Comparison of ENCODE assay signal across 9 cellular contexts in the genomic region with DNA sequence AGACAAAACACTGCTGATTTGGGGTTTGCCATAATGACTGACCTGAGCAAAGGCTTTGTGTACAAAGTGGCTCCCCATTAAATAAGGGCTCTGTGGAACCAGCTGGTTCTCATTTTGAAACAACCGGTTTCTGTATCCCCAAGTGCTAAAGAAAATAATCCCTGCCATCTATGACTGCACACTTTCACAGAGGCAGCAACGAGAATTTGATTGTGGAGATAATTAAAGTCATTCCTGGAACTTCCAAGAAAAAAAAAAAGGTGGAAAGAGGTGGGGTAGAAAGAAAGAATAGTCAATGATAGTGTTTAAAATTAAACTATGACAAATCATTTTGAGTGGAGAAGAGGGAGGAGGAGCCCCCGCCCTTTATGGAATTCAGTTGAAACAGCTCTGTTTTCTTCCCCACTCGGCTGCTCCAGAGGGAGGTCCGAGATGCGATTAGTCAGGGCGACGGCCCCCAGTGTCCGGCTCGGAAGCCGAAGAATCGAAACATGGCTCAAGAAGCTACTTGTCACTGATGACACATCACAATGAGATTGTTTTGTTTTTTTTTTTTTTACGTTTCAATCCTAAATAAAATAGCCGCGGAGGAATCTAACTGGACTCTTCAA. TPM values are rescaled to one million over a fixed set of nuclear protein-coding genes. Genes with fewer than 3 reads are reported as not detected.
DNase-seq lines count a peak whose midpoint lies in the region; ATAC-seq and TF ChIP-seq lines count a peak whose summit lies in the region.
"Had no signal": no experiment of that assay in that cellular context is flagged by ENCODE, and none has a peak within 500 bp of the region (broad histone marks: within the 10 kb centered on the region; RNA-seq: fewer than 3 reads in every experiment).

No MANE protein-coding gene starts in this region.

- H3K79me1 ChIP-seq in mesendoderm (ENCODE audit: low read length), result no peaks in the 10 kb centered on the region

- H2BK120ac ChIP-seq in mesendoderm (ENCODE audit: low read depth, low read length), result no peak overlapping the region

- no peak overlapping the region for H4K8ac ChIP-seq in mesendoderm (ENCODE audit: low read depth, low read length)

- no peak overlapping the region for H2BK15ac ChIP-seq in mesendoderm (replicated peaks; ENCODE audit: low read depth)

- no peak overlapping the region for H3K23ac ChIP-seq in mesendoderm (ENCODE audit: low read length)

- H3K79me2 ChIP-seq in mesendoderm (ENCODE audit: control insufficient read depth, insufficient read depth, low read length), result no peaks in the 10 kb centered on the region

- H3K36me3 ChIP-seq in mesendoderm (ENCODE audit: control insufficient read depth, insufficient read depth, low read length) (no peaks in the 10 kb centered on the region), vagina (no peaks in the 10 kb centered on the region)

- H3K9me3 ChIP-seq in vagina, result no peaks in the 10 kb centered on the region

- no peak for TF ChIP-seq POLR2A in vagina (IDR thresholded peaks at IDR 0.05)

- H3K4ac ChIP-seq in mesendoderm (ENCODE audit: low read depth, low read length), result no peak overlapping the region

- no peak for ATAC-seq in GM18498 (IDR thresholded peaks at IDR 0.05; ENCODE audit: unreplicated experiment)
- ATAC-seq in GM21717 (IDR thresholded peaks at IDR 0.05; ENCODE audit: unreplicated experiment), result no peak
- ATAC-seq in HG03045 (IDR thresholded peaks at IDR 0.05; ENCODE audit: unreplicated experiment), result no peak
- ATAC-seq: Panc1 had no signal

- TF ChIP-seq CTCF in dorsolateral prefrontal cortex (IDR thresholded peaks at IDR 0.05 in 54 of 56, conservative IDR thresholded peaks at IDR 0.05 in 2 of 56; ENCODE audit: low read depth in 1 of 56, partially characterized antibody in 56 of 56), result no peak
- no peak for TF ChIP-seq CTCF in vagina (IDR thresholded peaks at IDR 0.05)

- H4K5ac ChIP-seq in mesendoderm (ENCODE audit: low read length), result no peak overlapping the region

- peak overlapping the region in 10 of 59 donors; percentile 7 to 63 (median 25) for H3K27ac ChIP-seq in dorsolateral prefrontal cortex
- no peak overlapping the region for H3K27ac ChIP-seq in mesendoderm (ENCODE audit: low read depth, low read length)
- peak overlapping the region; percentile 67 for H3K27ac ChIP-seq in vagina

- intact Hi-C loops in dorsolateral prefrontal cortex (cut with DNase I) (no loop called here), vagina (cut with DNase I) (no loop called here)

- H2AK5ac ChIP-seq in mesendoderm (ENCODE audit: low read length), result no peak overlapping the region

- WGBS in mesendoderm (ENCODE audit: extremely low coverage, insufficient coverage, low lambda C conversion rate), result no CpG with 5 or more reads among the region's 15 CpGs

- DNase-seq in LHCN-M2 (ENCODE audit: low read depth), result peak; percentile 92
- DNase-seq in dorsolateral prefrontal cortex, result no peak
- DNase-seq in mesendoderm, result peak; percentile 17
- no peak for DNase-seq in vagina (ENCODE audit: extremely low spot score in 2 of 2)
- DNase-seq: activated effector memory CD4-positive, alpha-beta T cell treated with anti-CD3 and anti-CD28 coated beads, Interleukin-2, amount 50 U/mL, for 16 hours had no signal

- no peak overlapping the region for H3K56ac ChIP-seq in mesendoderm (ENCODE audit: low read length)

- no peak overlapping the region for H3K4me2 ChIP-seq in mesendoderm (ENCODE audit: low read length)

- no peak overlapping the region for H3K9ac ChIP-seq in mesendoderm (ENCODE audit: low read length)

- no peak overlapping the region for H2BK5ac ChIP-seq in mesendoderm (ENCODE audit: low read length)

- peaks cover 0 to 88% (median 44%) of the 10 kb centered on the region in 45 donors for H3K27me3 ChIP-seq in dorsolateral prefrontal cortex
- H3K27me3 ChIP-seq in mesendoderm (ENCODE audit: insufficient read depth, low read length, poor library complexity), result peaks cover 7% of the 10 kb centered on the region
- H3K27me3 ChIP-seq in vagina, result no peaks in the 10 kb centered on the region

- H3K4me3 ChIP-seq in dorsolateral prefrontal cortex (peak overlapping the region in 35 of 59 donors; percentile 0 to 45 (median 22)), mesendoderm (ENCODE audit: low read length) (no peak overlapping the region), vagina (peak overlapping the region in 1 of 2 donors; percentile 27)

- no peak overlapping the region for H3K18ac ChIP-seq in mesendoderm (ENCODE audit: low read length)

- H3K4me1 ChIP-seq in mesendoderm (ENCODE audit: control insufficient read depth, low read depth, low read length) (no peaks in the 10 kb centered on the region), vagina (peaks cover 18% of the 10 kb centered on the region)

RNA-seq across cellular contexts. Expression of a gene that starts 38.4 kb away (rescaled TPM):
- total RNA-seq in LHCN-M2 (2014; rRNA removed) (2.8 and 3.3 TPM in 2 replicates), dorsolateral prefrontal cortex (10 to 100 TPM in 11 of 120 experiments, 1 to 10 TPM in 109; 2.0 to 17.9 (median 5.2) TPM), vagina (36.6 TPM)
- 1.4 TPM for polyA plus RNA-seq in LHCN-M2 (2012)
- polyA plus RNA-seq in mesendoderm (2013, experiment 1 of 2), result 0.06 TPM
- 0.11 TPM for polyA plus RNA-seq in mesendoderm (2013, experiment 2 of 2)

Comparison
In these comparisons a context has a peak if more than half of its experiments do, and no peak if none do; other contexts are left out.
1. DNase-seq: peak in LHCN-M2 (single experiment) and mesendoderm (single experiment); none in dorsolateral prefrontal cortex (0 of 10) and vagina (0 of 2).